In the genomic region with DNA sequence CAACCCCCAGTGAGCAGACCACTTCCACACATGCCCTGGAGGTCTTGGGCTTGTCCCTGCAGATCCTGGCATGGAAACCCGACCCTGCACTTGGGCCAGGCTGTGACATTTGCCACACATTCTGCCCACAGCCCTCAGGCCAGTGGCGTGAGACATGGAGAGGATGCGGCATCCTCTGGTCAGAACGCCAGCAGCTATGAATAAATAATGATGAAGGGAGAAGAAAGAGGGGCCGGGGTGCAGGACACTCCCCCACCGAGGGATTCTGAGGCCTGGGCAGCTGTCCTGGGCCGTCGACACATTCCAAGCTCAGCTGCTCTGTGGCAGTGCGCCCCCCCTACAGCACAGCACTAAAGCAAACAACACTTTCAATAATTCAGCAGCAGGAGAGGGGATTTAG, we compare ENCODE assay signal across 17 cellular contexts.
DNase-seq lines count a peak whose midpoint lies in the region; ATAC-seq and TF ChIP-seq lines count a peak whose summit lies in the region.
"Had no signal": no experiment of that assay in that cellular context is flagged by ENCODE, and none has a peak within 500 bp of the region (broad histone marks: within the 10 kb centered on the region; RNA-seq: fewer than 3 reads in every experiment).

No MANE protein-coding gene starts in this region.

- H3K79me2 ChIP-seq in smooth muscle cell (ENCODE audit: low read depth), result no peaks in the 10 kb centered on the region
- H3K79me2 ChIP-seq in mesendoderm (ENCODE audit: control insufficient read depth, insufficient read depth, low read length), result no peaks in the 10 kb centered on the region

- peak overlapping the region; percentile 80 for H2AK5ac ChIP-seq in neuronal stem cell (ENCODE audit: low read depth, low read length)
- H2AK5ac ChIP-seq in mesendoderm (ENCODE audit: low read length), result no peak overlapping the region

- no peak overlapping the region for H2BK12ac ChIP-seq in neuronal stem cell (ENCODE audit: low read length)

- 0 out of 2 replicates have a peak, but pooled peaks have one; percentile 27 for TF ChIP-seq CTCF in WERI-Rb-1 (IDR thresholded peaks at IDR 0.05; ENCODE audit: low read depth, low read length)
- no peak for TF ChIP-seq CTCF in smooth muscle cell (IDR thresholded peaks at IDR 0.05; ENCODE audit: borderline replicate concordance, insufficient read depth, poor library complexity, severe bottlenecking)

- H3K9me3 ChIP-seq in WERI-Rb-1 (ENCODE audit: severe bottlenecking) (no peaks in the 10 kb centered on the region), neuronal stem cell (replicated peaks in 1 of 2; ENCODE audit: control insufficient read depth in 2 of 2, insufficient read depth in 1 of 2, low read depth in 1 of 2, low read length in 2 of 2) (no peaks in the 10 kb centered on the region), smooth muscle cell (replicated peaks; ENCODE audit: low read depth) (no peaks in the 10 kb centered on the region)
- H3K9me3 ChIP-seq: BLaER1 had no signal

- no peak overlapping the region for H2BK120ac ChIP-seq in neuronal stem cell (ENCODE audit: low read depth, low read length)
- H2BK120ac ChIP-seq in mesendoderm (ENCODE audit: low read depth, low read length), result no peak overlapping the region

- H3K4ac ChIP-seq in neuronal stem cell (ENCODE audit: low read length) (no peak overlapping the region), mesendoderm (ENCODE audit: low read depth, low read length) (no peak overlapping the region)

- H3K27ac ChIP-seq in WERI-Rb-1 (peak overlapping the region; percentile 62), neuronal stem cell (replicated peaks; ENCODE audit: low read length) (no peak overlapping the region), smooth muscle cell (ENCODE audit: low read depth) (no peak overlapping the region), mesendoderm (ENCODE audit: low read depth, low read length) (no peak overlapping the region)
- H3K27ac ChIP-seq: BLaER1 had no signal

- H3K4me2 ChIP-seq in neuronal stem cell (ENCODE audit: insufficient read depth, low read length, poor library complexity, severe bottlenecking) (no peak overlapping the region), smooth muscle cell (no peak overlapping the region), mesendoderm (ENCODE audit: low read length) (no peak overlapping the region)
- H3K4me2 ChIP-seq: BLaER1 had no signal

- peaks cover 0 to 25% of the 10 kb centered on the region in 2 donors for H3K4me1 ChIP-seq in neuronal stem cell (ENCODE audit: control insufficient read depth in 2 of 2, insufficient read depth in 1 of 2, low read depth in 1 of 2, low read length in 2 of 2)
- peaks cover 17% of the 10 kb centered on the region for H3K4me1 ChIP-seq in smooth muscle cell (ENCODE audit: low read depth)
- H3K4me1 ChIP-seq in mesendoderm (ENCODE audit: control insufficient read depth, low read depth, low read length), result no peaks in the 10 kb centered on the region

- H3K18ac ChIP-seq in neuronal stem cell (ENCODE audit: low read length), result peak overlapping the region; percentile 49
- no peak overlapping the region for H3K18ac ChIP-seq in mesendoderm (ENCODE audit: low read length)

- H3K27me3 ChIP-seq in H7 (ENCODE audit: control insufficient read depth, insufficient read depth, low read length), result peaks cover 7% of the 10 kb centered on the region
- no peaks in the 10 kb centered on the region for H3K27me3 ChIP-seq in WERI-Rb-1 (ENCODE audit: insufficient read depth, low read depth, severe bottlenecking)
- H3K27me3 ChIP-seq in neuronal stem cell (ENCODE audit: control insufficient read depth in 3 of 3, insufficient read depth in 3 of 3, low read depth in 1 of 3, low read length in 3 of 3), result peaks cover 0 to 60% (median 0%) of the 10 kb centered on the region in 3 experiments
- peaks cover 49% of the 10 kb centered on the region for H3K27me3 ChIP-seq in smooth muscle cell (ENCODE audit: low read depth)
- H3K27me3 ChIP-seq in mesendoderm (ENCODE audit: insufficient read depth, low read length, poor library complexity), result no peaks in the 10 kb centered on the region

- H4K8ac ChIP-seq in neuronal stem cell (ENCODE audit: low read depth, low read length) (no peak overlapping the region), mesendoderm (ENCODE audit: low read depth, low read length) (no peak overlapping the region)

- H4K20me1 ChIP-seq in smooth muscle cell (ENCODE audit: low read depth), result no peaks in the 10 kb centered on the region
- H4K20me1 ChIP-seq: BLaER1 had no signal

- H3K9ac ChIP-seq in neuronal stem cell (ENCODE audit: low read depth, low read length, poor library complexity) (no peak overlapping the region), smooth muscle cell (ENCODE audit: low read depth) (no peak overlapping the region), mesendoderm (ENCODE audit: low read length) (no peak overlapping the region)
- H3K9ac ChIP-seq: BLaER1 had no signal

- no peak overlapping the region for H3K56ac ChIP-seq in mesendoderm (ENCODE audit: low read length)

- H3K4me3 ChIP-seq in H7 (ENCODE audit: insufficient read depth, low read depth, low read length) (no peak overlapping the region), WERI-Rb-1 (ENCODE audit: low read depth, low read length) (no peak overlapping the region), neuronal stem cell (ENCODE audit: low read length in 2 of 2) (no peak overlapping the region), smooth muscle cell (no peak overlapping the region), mesendoderm (ENCODE audit: low read length) (no peak overlapping the region)
- H3K4me3 ChIP-seq: BLaER1 had no signal

- no peak overlapping the region for H2BK15ac ChIP-seq in neuronal stem cell (ENCODE audit: low read length)
- no peak overlapping the region for H2BK15ac ChIP-seq in mesendoderm (replicated peaks; ENCODE audit: low read depth)

- H3K79me1 ChIP-seq in neuronal stem cell (ENCODE audit: low read depth, low read length) (peaks cover 1% of the 10 kb centered on the region), mesendoderm (ENCODE audit: low read length) (no peaks in the 10 kb centered on the region)

- H2AFZ ChIP-seq in neuronal stem cell (ENCODE audit: low read length), result no peak overlapping the region
- H2AFZ ChIP-seq in smooth muscle cell (ENCODE audit: low read depth), result no peak overlapping the region

- H3K23ac ChIP-seq in neuronal stem cell (ENCODE audit: low read depth, low read length, poor library complexity) (no peak overlapping the region), mesendoderm (ENCODE audit: low read length) (no peak overlapping the region)

- H3F3A ChIP-seq in smooth muscle cell (ENCODE audit: low read depth), result no peaks in the 10 kb centered on the region

- H4K5ac ChIP-seq in mesendoderm (ENCODE audit: low read length), result no peak overlapping the region

- WGBS in neuronal stem cell (ENCODE audit: extremely low coverage in 2 of 2, insufficient read length in 2 of 2, insufficient replicate concordance in 1 of 2), 2 donors, result no CpG with 5 or more reads among the region's 9 CpGs
- WGBS in smooth muscle cell (ENCODE audit: low lambda C conversion rate), result 75% methylated on average over 9 of the region's 9 CpGs
- WGBS in mesendoderm (ENCODE audit: extremely low coverage, insufficient coverage, low lambda C conversion rate), result no CpG with 5 or more reads among the region's 9 CpGs

- peak; percentile 67 for DNase-seq in H7
- DNase-seq in WERI-Rb-1, result peak; percentile 82
- peak; percentile 88 for DNase-seq in myocyte (ENCODE audit: low read depth)
- DNase-seq in neuronal stem cell (ENCODE audit: low spot score), result no peak
- DNase-seq in smooth muscle cell (lab: John Stamatoyannopoulos, UW; ENCODE audit: unreplicated experiment), result no peak
- DNase-seq in mesendoderm, result no peak
- no peak for DNase-seq in SIG-M5 treated with dmso at 0.1 percent for 504 hours (lab: John Stamatoyannopoulos, UW; ENCODE audit: unreplicated experiment)
- DNase-seq: 8988T; CD4-positive, alpha-beta memory T cell; DMS153; DMS79; GDM1; HFFc6; IMR-90 had no signal

- H3K36me3 ChIP-seq in H7 (replicated peaks; ENCODE audit: control insufficient read depth, insufficient read depth, low read length), result no peaks in the 10 kb centered on the region
- no peaks in the 10 kb centered on the region for H3K36me3 ChIP-seq in WERI-Rb-1
- H3K36me3 ChIP-seq in neuronal stem cell (replicated peaks in 1 of 2; ENCODE audit: control insufficient read depth in 2 of 2, insufficient read depth in 2 of 2, low read length in 2 of 2), result no peaks in the 10 kb centered on the region
- no peaks in the 10 kb centered on the region for H3K36me3 ChIP-seq in smooth muscle cell (ENCODE audit: low read depth)
- H3K36me3 ChIP-seq in mesendoderm (ENCODE audit: control insufficient read depth, insufficient read depth, low read length), result no peaks in the 10 kb centered on the region
- H3K36me3 ChIP-seq: BLaER1 had no signal

- H4K91ac ChIP-seq in neuronal stem cell (ENCODE audit: low read depth, low read length, poor library complexity), result no peak overlapping the region

- no peak for ATAC-seq in HG02642 (IDR thresholded peaks at IDR 0.05; ENCODE audit: poor library complexity, unreplicated experiment)
- ATAC-seq: HCT116 had no signal

- H2BK5ac ChIP-seq in neuronal stem cell (ENCODE audit: low read length), result no peak overlapping the region
- no peak overlapping the region for H2BK5ac ChIP-seq in mesendoderm (ENCODE audit: low read length)

- no peak overlapping the region for H3K14ac ChIP-seq in neuronal stem cell (ENCODE audit: low read length)

Comparison
In these comparisons a context has a peak if more than half of its experiments do, and no peak if none do; other contexts are left out.
1. DNase-seq: peak in H7 (single experiment), WERI-Rb-1 (single experiment) and myocyte (single experiment); none in neuronal stem cell (single experiment), smooth muscle cell (single experiment), mesendoderm (single experiment) and SIG-M5 treated with dmso at 0.1 percent for 504 hours (single experiment).